13 cellular contexts compared by ENCODE assay signal in the genomic region with DNA sequence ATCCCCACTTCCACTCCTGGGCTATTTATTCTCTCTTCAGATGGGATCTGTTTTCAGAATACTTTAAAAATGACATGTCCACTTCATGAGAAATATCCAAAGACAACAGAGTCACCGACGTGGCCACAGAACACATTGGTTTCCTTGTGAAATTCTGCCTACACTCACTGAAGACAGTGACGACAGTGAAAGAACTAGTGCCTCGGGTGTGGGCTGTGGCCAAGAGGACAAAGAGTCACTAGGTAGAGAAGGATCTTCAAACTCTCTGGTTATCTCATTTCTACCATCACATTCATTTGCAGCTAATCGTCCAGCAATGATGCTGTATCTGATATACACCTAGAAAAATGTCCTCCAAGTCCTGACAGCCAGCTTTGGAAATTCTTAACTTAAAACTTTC.
"Had no signal": no experiment of that assay in that cellular context is flagged by ENCODE, and none has a peak within 500 bp of the region (broad histone marks: within the 10 kb centered on the region; RNA-seq: fewer than 3 reads in every experiment).

No MANE protein-coding gene starts in this region.

- ATAC-seq: activated naive CD8-positive, alpha-beta T cell treated with anti-CD3 and anti-CD28 coated beads, Interleukin-2, amount 50 U/mL, for 24 hours; lower lobe of right lung; stimulated activated naive B cell treated with anti-CD40 and anti-IgM and Interleukin-4, amounts not matched to agents 10 μg/mL and 1 μg/mL and 100 μg/mL, for 72 hours had no signal

- H3K4me1 Mint-ChIP-seq: stimulated activated naive B cell treated with anti-CD40 and anti-IgM and Interleukin-4, amounts not matched to agents 10 μg/mL and 1 μg/mL and 100 μg/mL, for 72 hours had no signal

- H3K27ac Mint-ChIP-seq: activated CD4-positive, alpha-beta T cell treated with anti-CD3 and anti-CD28 coated beads, Interleukin-2, amount 10 ng/mL, durations not matched to agents 24 days and 14 days; activated naive CD8-positive, alpha-beta T cell treated with anti-CD3 and anti-CD28 coated beads, Interleukin-2, amount 50 U/mL, for 24 hours; activated T-helper 1 cell treated with anti-CD3 and anti-CD28 coated beads, Interleukin-12 subunit alpha, Interleukin-12 subunit beta, Interleukin-2, Interleukin-4 antibody, amounts not matched to agents 30 ng/mL and 10 ng/mL and 1 ng/mL, durations not matched to agents 14 hours and 24 hours and 36 hours; stimulated activated naive B cell treated with anti-CD40 and anti-IgM and Interleukin-4, amounts not matched to agents 10 μg/mL and 1 μg/mL and 100 μg/mL, for 72 hours had no signal

- DNase-seq: activated CD4-positive, alpha-beta T cell treated with anti-CD3 and anti-CD28 coated beads, Interleukin-2, amount 10 ng/mL, durations not matched to agents 24 days and 14 days; activated naive CD4-positive, alpha-beta T cell treated with Interleukin-2 at 50 U/mL for 16 hours; activated naive CD8-positive, alpha-beta T cell treated with anti-CD3 and anti-CD28 coated beads, Interleukin-2, amount 50 U/mL, for 24 hours; cerebellar nuclear complex; lower lobe of right lung; midbrain; retina; SK-N-SH; stimulated activated naive B cell treated with anti-CD40 and anti-IgM and Interleukin-4, amounts not matched to agents 10 μg/mL and 1 μg/mL and 100 μg/mL, for 72 hours; T-helper 1 cell; WERI-Rb-1 had no signal

- H3K27me3 Mint-ChIP-seq: activated naive CD8-positive, alpha-beta T cell treated with anti-CD3 and anti-CD28 coated beads, Interleukin-2, amount 50 U/mL, for 24 hours; stimulated activated naive B cell treated with anti-CD40 and anti-IgM and Interleukin-4, amounts not matched to agents 10 μg/mL and 1 μg/mL and 100 μg/mL, for 72 hours had no signal

- H3K4me3 Mint-ChIP-seq: activated CD4-positive, alpha-beta T cell treated with anti-CD3 and anti-CD28 coated beads, Interleukin-2, amount 10 ng/mL, durations not matched to agents 24 days and 14 days; activated naive CD8-positive, alpha-beta T cell treated with anti-CD3 and anti-CD28 coated beads, Interleukin-2, amount 50 U/mL, for 24 hours; activated T-helper 1 cell treated with anti-CD3 and anti-CD28 coated beads, Interleukin-12 subunit alpha, Interleukin-12 subunit beta, Interleukin-2, Interleukin-4 antibody, amounts not matched to agents 30 ng/mL and 10 ng/mL and 1 ng/mL, durations not matched to agents 14 hours and 24 hours and 36 hours; stimulated activated naive B cell treated with anti-CD40 and anti-IgM and Interleukin-4, amounts not matched to agents 10 μg/mL and 1 μg/mL and 100 μg/mL, for 72 hours had no signal

- H3K27ac ChIP-seq: lower lobe of right lung, WERI-Rb-1 had no signal

- H3K9me3 ChIP-seq: lower lobe of right lung, SK-N-SH had no signal

- H3K9ac ChIP-seq: SK-N-SH had no signal

- H3K4me2 ChIP-seq: SK-N-SH, smooth muscle cell had no signal

- H3K9me3 Mint-ChIP-seq: activated CD4-positive, alpha-beta T cell treated with anti-CD3 and anti-CD28 coated beads, Interleukin-2, amount 10 ng/mL, durations not matched to agents 24 days and 14 days; activated naive CD8-positive, alpha-beta T cell treated with anti-CD3 and anti-CD28 coated beads, Interleukin-2, amount 50 U/mL, for 24 hours; activated T-helper 1 cell treated with anti-CD3 and anti-CD28 coated beads, Interleukin-12 subunit alpha, Interleukin-12 subunit beta, Interleukin-2, Interleukin-4 antibody, amounts not matched to agents 30 ng/mL and 10 ng/mL and 1 ng/mL, durations not matched to agents 14 hours and 24 hours and 36 hours; stimulated activated naive B cell treated with anti-CD40 and anti-IgM and Interleukin-4, amounts not matched to agents 10 μg/mL and 1 μg/mL and 100 μg/mL, for 72 hours had no signal

- H3K4me3 ChIP-seq: lower lobe of right lung, smooth muscle cell had no signal
